ENCODE assay signal across 1 cellular context in the genomic region with DNA sequence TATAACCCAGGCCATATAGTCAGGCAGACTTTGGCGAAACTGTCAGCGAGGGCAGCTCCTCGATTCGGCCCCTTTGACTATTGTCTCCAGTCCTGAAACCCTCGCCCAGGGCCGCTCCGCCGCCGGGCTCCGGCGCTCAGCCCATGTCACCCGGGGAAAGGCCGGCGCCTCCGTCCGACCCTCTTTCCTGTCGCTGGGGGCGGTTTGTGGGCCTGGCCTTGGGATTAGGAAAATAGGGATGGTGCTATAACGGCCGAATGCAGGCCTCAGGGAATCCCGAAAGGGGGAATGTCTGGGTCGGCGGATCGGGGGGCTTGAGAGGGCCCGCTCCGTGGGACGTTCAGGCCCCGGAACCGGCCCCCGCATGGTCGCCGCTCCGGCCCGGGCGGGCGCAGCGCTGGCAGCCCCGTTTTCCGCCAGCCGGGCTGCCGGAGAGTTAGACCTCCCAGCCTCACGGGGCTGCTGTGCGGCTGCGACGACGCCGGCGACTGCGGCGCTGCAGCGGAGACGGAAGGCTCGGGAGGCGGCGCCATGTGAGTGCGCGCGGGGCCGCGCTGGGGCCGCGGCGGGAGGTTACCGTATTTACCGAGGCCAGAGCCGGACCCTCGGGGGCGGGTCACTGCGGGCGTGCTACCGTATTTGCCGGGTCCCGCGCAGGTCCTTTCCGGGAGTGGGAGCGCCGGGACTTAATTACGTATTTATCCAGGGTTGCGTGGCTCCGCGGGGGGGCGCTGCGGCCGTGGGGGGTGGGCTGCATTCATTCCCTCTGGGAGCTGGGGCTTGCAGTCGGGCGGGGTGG.
TF ChIP-seq lines count a peak whose summit lies in the region.

No MANE protein-coding gene starts in this region.

TF ChIP-seq in HepG2, 621 proteins besides CTCF, POLR2A, EP300 and RAD21 (continued from another document):
- TF ChIP-seq, protein P1, sequence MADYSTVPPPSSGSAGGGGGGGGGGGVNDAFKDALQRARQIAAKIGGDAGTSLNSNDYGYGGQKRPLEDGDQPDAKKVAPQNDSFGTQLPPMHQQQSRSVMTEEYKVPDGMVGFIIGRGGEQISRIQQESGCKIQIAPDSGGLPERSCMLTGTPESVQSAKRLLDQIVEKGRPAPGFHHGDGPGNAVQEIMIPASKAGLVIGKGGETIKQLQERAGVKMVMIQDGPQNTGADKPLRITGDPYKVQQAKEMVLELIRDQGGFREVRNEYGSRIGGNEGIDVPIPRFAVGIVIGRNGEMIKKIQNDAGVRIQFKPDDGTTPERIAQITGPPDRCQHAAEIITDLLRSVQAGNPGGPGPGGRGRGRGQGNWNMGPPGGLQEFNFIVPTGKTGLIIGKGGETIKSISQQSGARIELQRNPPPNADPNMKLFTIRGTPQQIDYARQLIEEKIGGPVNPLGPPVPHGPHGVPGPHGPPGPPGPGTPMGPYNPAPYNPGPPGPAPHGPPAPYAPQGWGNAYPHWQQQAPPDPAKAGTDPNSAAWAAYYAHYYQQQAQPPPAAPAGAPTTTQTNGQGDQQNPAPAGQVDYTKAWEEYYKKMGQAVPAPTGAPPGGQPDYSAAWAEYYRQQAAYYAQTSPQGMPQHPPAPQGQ (CRISPR knock-in tag; IDR thresholded peaks at IDR 0.05; ENCODE audit: borderline replicate concordance) = no peak
- TF ChIP-seq GPBP1L1 (CRISPR knock-in tag; IDR thresholded peaks at IDR 0.05) (no peak), MYC (CRISPR knock-in tag; IDR thresholded peaks at IDR 0.05; ENCODE audit: borderline replicate concordance) (peak; percentile 86), ZNF275 (CRISPR knock-in tag; IDR thresholded peaks at IDR 0.05; ENCODE audit: borderline replicate concordance) (no peak), ZNF180 (CRISPR knock-in tag; IDR thresholded peaks at IDR 0.05; ENCODE audit: borderline replicate concordance, low read depth) (peak; percentile 97; the same call in 1 of the 2 replicates), RELA (CRISPR knock-in tag; IDR thresholded peaks at IDR 0.05) (no peak), RFX3 (CRISPR knock-in tag; IDR thresholded peaks at IDR 0.05) (no peak), TOPORS (CRISPR knock-in tag; IDR thresholded peaks at IDR 0.05) (peak; percentile 69; the same call in 1 of the 2 replicates), RBFOX2 (IDR thresholded peaks at IDR 0.05; ENCODE audit: low read depth, low read length) (peak; percentile 97), RCOR2 (CRISPR knock-in tag; IDR thresholded peaks at IDR 0.05) (no peak), ZKSCAN5 (CRISPR knock-in tag; IDR thresholded peaks at IDR 0.05) (no peak), GATA4 (IDR thresholded peaks at IDR 0.05; ENCODE audit: borderline replicate concordance, low read depth) (no peak)
- TF ChIP-seq, protein P2, sequence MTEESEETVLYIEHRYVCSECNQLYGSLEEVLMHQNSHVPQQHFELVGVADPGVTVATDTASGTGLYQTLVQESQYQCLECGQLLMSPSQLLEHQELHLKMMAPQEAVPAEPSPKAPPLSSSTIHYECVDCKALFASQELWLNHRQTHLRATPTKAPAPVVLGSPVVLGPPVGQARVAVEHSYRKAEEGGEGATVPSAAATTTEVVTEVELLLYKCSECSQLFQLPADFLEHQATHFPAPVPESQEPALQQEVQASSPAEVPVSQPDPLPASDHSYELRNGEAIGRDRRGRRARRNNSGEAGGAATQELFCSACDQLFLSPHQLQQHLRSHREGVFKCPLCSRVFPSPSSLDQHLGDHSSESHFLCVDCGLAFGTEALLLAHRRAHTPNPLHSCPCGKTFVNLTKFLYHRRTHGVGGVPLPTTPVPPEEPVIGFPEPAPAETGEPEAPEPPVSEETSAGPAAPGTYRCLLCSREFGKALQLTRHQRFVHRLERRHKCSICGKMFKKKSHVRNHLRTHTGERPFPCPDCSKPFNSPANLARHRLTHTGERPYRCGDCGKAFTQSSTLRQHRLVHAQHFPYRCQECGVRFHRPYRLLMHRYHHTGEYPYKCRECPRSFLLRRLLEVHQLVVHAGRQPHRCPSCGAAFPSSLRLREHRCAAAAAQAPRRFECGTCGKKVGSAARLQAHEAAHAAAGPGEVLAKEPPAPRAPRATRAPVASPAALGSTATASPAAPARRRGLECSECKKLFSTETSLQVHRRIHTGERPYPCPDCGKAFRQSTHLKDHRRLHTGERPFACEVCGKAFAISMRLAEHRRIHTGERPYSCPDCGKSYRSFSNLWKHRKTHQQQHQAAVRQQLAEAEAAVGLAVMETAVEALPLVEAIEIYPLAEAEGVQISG (CRISPR knock-in tag; IDR thresholded peaks at IDR 0.05) = peak; percentile 99
- TF ChIP-seq, protein P3, sequence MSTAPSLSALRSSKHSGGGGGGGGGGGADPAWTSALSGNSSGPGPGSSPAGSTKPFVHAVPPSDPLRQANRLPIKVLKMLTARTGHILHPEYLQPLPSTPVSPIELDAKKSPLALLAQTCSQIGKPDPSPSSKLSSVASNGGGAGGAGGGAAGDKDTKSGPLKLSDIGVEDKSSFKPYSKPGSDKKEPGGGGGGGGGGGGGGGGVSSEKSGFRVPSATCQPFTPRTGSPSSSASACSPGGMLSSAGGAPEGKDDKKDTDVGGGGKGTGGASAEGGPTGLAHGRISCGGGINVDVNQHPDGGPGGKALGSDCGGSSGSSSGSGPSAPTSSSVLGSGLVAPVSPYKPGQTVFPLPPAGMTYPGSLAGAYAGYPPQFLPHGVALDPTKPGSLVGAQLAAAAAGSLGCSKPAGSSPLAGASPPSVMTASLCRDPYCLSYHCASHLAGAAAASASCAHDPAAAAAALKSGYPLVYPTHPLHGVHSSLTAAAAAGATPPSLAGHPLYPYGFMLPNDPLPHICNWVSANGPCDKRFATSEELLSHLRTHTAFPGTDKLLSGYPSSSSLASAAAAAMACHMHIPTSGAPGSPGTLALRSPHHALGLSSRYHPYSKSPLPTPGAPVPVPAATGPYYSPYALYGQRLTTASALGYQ (CRISPR knock-in tag; IDR thresholded peaks at IDR 0.05) = peak; percentile 32; the same call in 1 of the 2 replicates
